In genomic region chr2:12716250-12717190, GRCh38 we compare ENCODE assay signal across 8 cellular contexts. TPM values are rescaled to one million over a fixed set of nuclear protein-coding genes. Genes with fewer than 3 reads are reported as not detected.
DNase-seq lines count a peak whose midpoint lies in the region; ATAC-seq and TF ChIP-seq lines count a peak whose summit lies in the region.

Gene TRIB2 (plus strand): TSS chr2:12716936. CDS start chr2:12718308, 1,372 bp downstream.

- no peaks in the 10 kb centered on the region for H3K36me3 ChIP-seq in SJCRH30
- no peaks in the 10 kb centered on the region for H3K36me3 ChIP-seq in neural cell (ENCODE audit: insufficient read depth, low read length)

- TF ChIP-seq CTCF in fibroblast of villous mesenchyme (IDR thresholded peaks at IDR 0.05; ENCODE audit: insufficient read depth, low read depth, low read length) (no peak), neural cell (IDR thresholded peaks at IDR 0.05; ENCODE audit: poor library complexity, severe bottlenecking) (peak; percentile 63)

- peak within 1 kb of the TSS; percentile 77 for H3K4me3 ChIP-seq in SJCRH30
- H3K4me3 ChIP-seq in fibroblast of villous mesenchyme (ENCODE audit: low read depth, low read length): peak within 1 kb of the TSS; percentile 93
- H3K4me3 ChIP-seq in neural cell (ENCODE audit: low read length): peak within 1 kb of the TSS; percentile 95

- H2AFZ ChIP-seq in neural cell (ENCODE audit: low read depth, low read length): peak within 1 kb of the TSS; percentile 61

- H3K9ac ChIP-seq in neural cell (ENCODE audit: low read length): peak within 1 kb of the TSS; percentile 93

- peak; percentile 87 for DNase-seq in DMS153 (lab: John Stamatoyannopoulos, UW)
- peak; percentile 75 for DNase-seq in LoVo (ENCODE audit: low spot score)
- peak; percentile 91 to 93 for DNase-seq in SJCRH30
- DNase-seq in activated gamma-delta T cell treated with Interleukin-2 at 50 U/mL for 16 hours: peak; percentile 89
- peak; percentile 93 for DNase-seq in fibroblast of villous mesenchyme (ENCODE audit: low read depth)
- peak; percentile 87 for DNase-seq in stimulated activated naive CD8-positive, alpha-beta T cell treated with anti-CD3 and anti-CD28 coated beads, Interleukin-15, amount 100 ng/mL, for 72 hours

- peak; percentile 78 for ATAC-seq in GM21825 (IDR thresholded peaks at IDR 0.05; ENCODE audit: unreplicated experiment)
- peak; percentile 83 for ATAC-seq in stimulated activated naive CD8-positive, alpha-beta T cell treated with anti-CD3 and anti-CD28 coated beads, Interleukin-15, amount 100 ng/mL, for 72 hours

- H4K20me1 ChIP-seq in neural cell (ENCODE audit: insufficient read depth): no peaks in the 10 kb centered on the region

- no peaks in the 10 kb centered on the region for H3K9me3 Mint-ChIP-seq in stimulated activated naive CD8-positive, alpha-beta T cell treated with anti-CD3 and anti-CD28 coated beads, Interleukin-15, amount 100 ng/mL, for 72 hours

- peaks cover 45% of the 10 kb centered on the region for H3K4me1 Mint-ChIP-seq in stimulated activated naive CD8-positive, alpha-beta T cell treated with anti-CD3 and anti-CD28 coated beads, Interleukin-15, amount 100 ng/mL, for 72 hours

- peak within 1 kb of the TSS; percentile 92 to 100 for H3K4me3 Mint-ChIP-seq in stimulated activated naive CD8-positive, alpha-beta T cell treated with anti-CD3 and anti-CD28 coated beads, Interleukin-15, amount 100 ng/mL, for 72 hours

- H3K27me3 ChIP-seq in SJCRH30 (no peaks in the 10 kb centered on the region), neural cell (ENCODE audit: insufficient read depth, low read depth, low read length) (no peaks in the 10 kb centered on the region)

- H3K9me3 ChIP-seq in SJCRH30 (replicated peaks): no peaks in the 10 kb centered on the region
- no peaks in the 10 kb centered on the region for H3K9me3 ChIP-seq in neural cell (ENCODE audit: low read length)

- peak within 1 kb of the TSS; percentile 63 for H3K4me2 ChIP-seq in neural cell (ENCODE audit: low read length)

- H3K79me2 ChIP-seq in neural cell (replicated peaks; ENCODE audit: insufficient read depth, low read length): peaks cover 43% of the 10 kb centered on the region

- peaks cover 28% of the 10 kb centered on the region for H3K4me1 ChIP-seq in SJCRH30

- H3K27ac Mint-ChIP-seq in stimulated activated naive CD8-positive, alpha-beta T cell treated with anti-CD3 and anti-CD28 coated beads, Interleukin-15, amount 100 ng/mL, for 72 hours: peak within 1 kb of the TSS; percentile 89 to 96

- H3K27ac ChIP-seq in SJCRH30 (peak within 1 kb of the TSS; percentile 78), neural cell (ENCODE audit: low read length) (peak within 1 kb of the TSS; percentile 93)

- no peaks in the 10 kb centered on the region for H3K9me2 ChIP-seq in neural cell (ENCODE audit: insufficient read depth, low read length)

- TF ChIP-seq EP300 in neural cell (conservative IDR thresholded peaks at IDR 0.05; ENCODE audit: poor library complexity, severe bottlenecking): peak; percentile 45

- TF ChIP-seq RAD21 in neural cell (conservative IDR thresholded peaks at IDR 0.05): peak; percentile 65

- H3K27me3 Mint-ChIP-seq in stimulated activated naive CD8-positive, alpha-beta T cell treated with anti-CD3 and anti-CD28 coated beads, Interleukin-15, amount 100 ng/mL, for 72 hours: peaks cover 16% of the 10 kb centered on the region

- peaks cover 6% of the 10 kb centered on the region for H3F3A ChIP-seq in neural cell (ENCODE audit: insufficient read depth, low read length, poor library complexity, severe bottlenecking)

TF ChIP-seq in neural cell, 6 proteins besides CTCF, POLR2A, EP300 and RAD21:
- no peak for TF ChIP-seq EZH2 (IDR thresholded peaks at IDR 0.05; ENCODE audit: borderline replicate concordance, insufficient read depth, low read length, poor library complexity, severe bottlenecking)
- TF ChIP-seq MXI1 (conservative IDR thresholded peaks at IDR 0.05; ENCODE audit: poor library complexity, severe bottlenecking): peak; percentile 69
- TF ChIP-seq SMC3 (conservative IDR thresholded peaks at IDR 0.05; ENCODE audit: poor library complexity): peak; percentile 69
- peak; percentile 63 for TF ChIP-seq REST (IDR thresholded peaks at IDR 0.05; ENCODE audit: borderline replicate concordance)
- peak; percentile 81 for TF ChIP-seq TAF1 (IDR thresholded peaks at IDR 0.05; ENCODE audit: low read depth)
- peak; percentile 65 for TF ChIP-seq POLR2AphosphoS5 (IDR thresholded peaks at IDR 0.05)

RNA-seq across cellular contexts. Expression of gene TRIB2, which starts in this region (rescaled TPM):
- 63.7 and 67.9 TPM in 2 replicates for total RNA-seq in SJCRH30 (2014; rRNA removed; shearing (Covaris generic))
- 28.0 and 28.9 TPM in 2 replicates for total RNA-seq in fibroblast of villous mesenchyme
- 101 and 123 TPM in 2 replicates for polyA plus RNA-seq in neural cell
- polyA minus RNA-seq in neural cell: 179 and 197 TPM in 2 replicates

Comparison
In these comparisons a context has a peak if more than half of its experiments do, and no peak if none do; other contexts are left out.
1. Peak in every context shown above with its lines: DNase-seq, ATAC-seq, H3K4me3 ChIP-seq and H3K27ac ChIP-seq.